Comparison of ENCODE assay signal across 8 cellular contexts in the genomic region with DNA sequence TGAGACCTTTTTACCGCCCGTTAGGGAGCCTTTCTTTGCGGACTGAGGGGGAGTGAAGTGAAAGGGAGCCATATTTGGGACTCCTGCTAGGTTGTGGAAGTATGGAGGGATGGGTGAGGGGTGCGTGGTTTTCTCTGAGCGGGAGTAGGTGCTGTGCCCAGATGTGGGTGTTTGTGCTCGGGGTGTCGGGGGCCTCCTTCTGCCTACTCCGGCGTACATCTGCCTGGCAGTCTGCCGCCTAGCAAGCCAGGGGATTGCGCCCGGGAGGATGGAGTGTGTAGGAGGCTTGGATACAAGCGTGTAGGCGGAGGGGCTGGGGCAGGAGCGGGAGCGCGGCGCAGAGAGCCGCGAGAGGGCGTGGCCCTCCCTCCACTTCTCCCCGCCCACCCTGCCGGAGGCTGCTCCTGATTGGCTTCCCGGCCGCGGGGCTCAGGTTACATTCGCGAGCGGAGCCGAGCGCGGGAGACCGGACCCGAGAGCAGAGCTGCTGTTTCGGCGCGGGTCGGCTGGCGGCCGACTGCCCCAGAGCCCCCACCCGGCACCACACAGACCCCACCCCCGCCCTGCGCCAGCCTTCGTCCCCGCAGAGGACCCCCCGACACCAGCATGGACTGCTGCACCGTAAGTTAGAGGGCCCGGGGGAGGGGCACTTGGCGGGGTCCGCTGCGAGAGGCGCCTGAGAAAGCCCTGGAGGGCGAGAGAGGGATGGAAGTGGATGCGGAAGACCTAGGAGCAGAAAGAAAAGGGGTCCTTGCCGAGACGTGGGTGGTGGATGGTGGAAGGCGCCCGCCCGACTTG. TPM values are rescaled to one million over a fixed set of nuclear protein-coding genes. Genes with fewer than 3 reads are reported as not detected.
A peak's percentile ranks its signal among the peaks of the same experiment; 100 is the strongest.
DNase-seq lines count a peak whose midpoint lies in the region; ATAC-seq and TF ChIP-seq lines count a peak whose summit lies in the region.

A gene (plus strand): TSS at position 464 of the 798 bp plus-strand sequence. CDS start 143 bp downstream, at position 607.

- 0 to 2% methylated on average over 4 to 11 of the region's 59 CpGs for WGBS in gastroesophageal sphincter (ENCODE audit: low coverage in 1 of 2), 2 donors

- peaks cover 3% of the 10 kb centered on the region; the same call in 1 of the 2 replicates for H3K27me3 ChIP-seq in HAP-1 (ENCODE audit: low read depth)
- H3K27me3 ChIP-seq in gastroesophageal sphincter: peaks cover 74% of the 10 kb centered on the region
- peaks cover 64% of the 10 kb centered on the region for H3K27me3 ChIP-seq in neutrophil
- peaks cover 9 to 25% (median 19%) of the 10 kb centered on the region in 5 donors for H3K27me3 ChIP-seq in subcutaneous abdominal adipose tissue (ENCODE audit: control insufficient read depth in 5 of 5, insufficient read depth in 4 of 5, low read length in 5 of 5)

- no peak for TF ChIP-seq EP300 in gastroesophageal sphincter (IDR thresholded peaks at IDR 0.05)

- DNase-seq in G401 (ENCODE audit: low spot score) (peak; percentile 73), HAP-1 (ENCODE audit: low spot score in 2 of 2) (peak; percentile 93 to 97), M059J (ENCODE audit: low read depth) (peak; percentile 91), SHP77 treated with DMSO at 0.1 percent for 48 hours (lab: John Stamatoyannopoulos, UW) (peak; percentile 59)
- peak; percentile 28 to 77 (median 58) for DNase-seq in activated naive CD4-positive, alpha-beta T cell (lab: John Stamatoyannopoulos, UW)

- H3K9me3 ChIP-seq in HAP-1: no peaks in the 10 kb centered on the region
- H3K9me3 ChIP-seq in gastroesophageal sphincter: no peaks in the 10 kb centered on the region
- H3K9me3 ChIP-seq in neutrophil: no peaks in the 10 kb centered on the region
- H3K9me3 ChIP-seq in subcutaneous abdominal adipose tissue (ENCODE audit: control insufficient read depth in 5 of 5, low read length in 5 of 5): no peaks in the 10 kb centered on the region

- H3K27ac ChIP-seq in gastroesophageal sphincter: peak within 1 kb of the TSS in 2 of 4 donors; percentile 16 to 66
- H3K27ac ChIP-seq in neutrophil: peak within 1 kb of the TSS; percentile 49
- no peak within 1 kb of the TSS for H3K27ac ChIP-seq in subcutaneous abdominal adipose tissue (ENCODE audit: low read depth, low read length)

- H3K4me1 ChIP-seq in HAP-1 (peaks cover 10% of the 10 kb centered on the region), gastroesophageal sphincter (peaks cover 0 to 23% (median 12%) of the 10 kb centered on the region in 3 donors), neutrophil (ENCODE audit: control insufficient read depth in 1 of 2, insufficient read depth in 1 of 2, low read depth in 1 of 2, low read length in 1 of 2) (peaks cover 19 to 24% of the 10 kb centered on the region in 2 experiments), subcutaneous abdominal adipose tissue (ENCODE audit: control insufficient read depth in 5 of 5, insufficient read depth in 5 of 5, low read length in 5 of 5) (peaks cover 2 to 18% (median 17%) of the 10 kb centered on the region in 5 donors)

- in situ Hi-C loops in G401 (cut with HindIII; ENCODE audit: low sequenced_read_pairs) (no loop called here), HAP-1 (cut with MboI; ENCODE audit: low sequenced_read_pairs) (no loop called here)

- peak within 1 kb of the TSS; percentile 66 for H3K4me3 ChIP-seq in HAP-1
- peak within 1 kb of the TSS; percentile 6 to 59 for H3K4me3 ChIP-seq in gastroesophageal sphincter
- peak within 1 kb of the TSS; percentile 56 to 77 for H3K4me3 ChIP-seq in neutrophil (ENCODE audit: low read depth in 1 of 2, low read length in 1 of 2)
- H3K4me3 ChIP-seq in subcutaneous abdominal adipose tissue (ENCODE audit: low read depth in 1 of 5, low read length in 5 of 5): peak within 1 kb of the TSS; percentile 38 to 64 (median 63)

- ATAC-seq in gastroesophageal sphincter: peak; percentile 97

- H3K9ac ChIP-seq in subcutaneous abdominal adipose tissue (ENCODE audit: low read length in 5 of 5): peak within 1 kb of the TSS in 1 of 5 donors; percentile 2

- TF ChIP-seq CTCF in gastroesophageal sphincter (IDR thresholded peaks at IDR 0.05) (peak in 1 of 4 experiments; percentile 39), neutrophil (IDR thresholded peaks at IDR 0.05) (no peak)

- no peaks in the 10 kb centered on the region for H3K36me3 ChIP-seq in HAP-1 (replicated peaks)
- H3K36me3 ChIP-seq in gastroesophageal sphincter: no peaks in the 10 kb centered on the region
- H3K36me3 ChIP-seq in neutrophil: no peaks in the 10 kb centered on the region
- no peaks in the 10 kb centered on the region for H3K36me3 ChIP-seq in subcutaneous abdominal adipose tissue (ENCODE audit: control insufficient read depth in 5 of 5, insufficient read depth in 5 of 5, low read length in 5 of 5)

- no peak for TF ChIP-seq POLR2A in gastroesophageal sphincter (IDR thresholded peaks at IDR 0.05)

RNA-seq across cellular contexts. Expression of the gene that starts here (rescaled TPM):
- 1.5 TPM in 1 of 2 replicates, not detected in the other for total RNA-seq in G401 (2014; rRNA removed; shearing (Covaris generic))
- total RNA-seq in M059J (2014; rRNA removed; shearing (Covaris generic)): 12.1 and 21.2 TPM in 2 replicates
- 1 to 10 TPM in 3 of 4 donors, under 1 TPM in 1; 0.66 to 2.4 (median 1.8) TPM for total RNA-seq in gastroesophageal sphincter
